19 cellular contexts compared by ENCODE assay signal in the genomic region with DNA sequence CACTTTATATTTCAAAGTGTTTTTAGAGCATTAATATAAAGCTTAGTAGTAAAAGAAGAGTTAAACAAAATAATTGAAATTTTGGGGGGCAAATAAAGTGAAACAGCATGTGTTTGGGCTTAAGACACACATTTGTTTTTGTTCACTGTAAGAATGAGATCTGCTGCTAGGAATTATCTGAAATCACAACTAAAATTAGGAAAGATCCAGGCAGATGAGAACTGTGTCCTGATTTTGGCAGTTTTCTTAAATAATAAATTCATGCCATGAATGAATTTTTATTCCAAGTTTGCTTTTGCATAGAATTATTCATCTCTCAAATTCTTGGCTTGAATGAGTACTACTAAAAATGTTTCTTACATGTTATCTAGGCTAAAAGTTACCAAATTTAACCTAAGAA.
DNase-seq lines count a peak whose midpoint lies in the region; ATAC-seq, FAIRE-seq and TF ChIP-seq lines count a peak whose summit lies in the region.
"Had no signal": no experiment of that assay in that cellular context is flagged by ENCODE, and none has a peak within 500 bp of the region (broad histone marks: within the 10 kb centered on the region; RNA-seq: fewer than 3 reads in every experiment).

No MANE protein-coding gene starts in this region.

- no peak overlapping the region for H3K4me3 ChIP-seq in gastroesophageal sphincter
- H3K4me3 ChIP-seq: A549; BLaER1 treated with 17β-estradiol and CSF1 and Interleukin-3, amounts not matched to agents 10 nM and 100 nM had no signal

- H3K36me3 ChIP-seq in gastroesophageal sphincter, result peaks cover 0 to 86% of the 10 kb centered on the region in 2 donors

- TF ChIP-seq POLR2A in gastroesophageal sphincter (IDR thresholded peaks at IDR 0.05), result no peak

- no peaks in the 10 kb centered on the region for H3K27me3 ChIP-seq in gastroesophageal sphincter
- H3K27me3 ChIP-seq: BLaER1 treated with 17β-estradiol and CSF1 and Interleukin-3, amounts not matched to agents 10 nM and 100 nM had no signal

- DNase-seq in GM19239 (ENCODE audit: insufficient read length, low spot score), result no peak
- DNase-seq in fibroblast of peridontal ligament (ENCODE audit: extremely low read depth), result peak; percentile 25
- DNase-seq in NCI-H524 treated with DMSO at 0.1 percent for 48 hours (lab: John Stamatoyannopoulos, UW), result no peak
- DNase-seq: AML-193; Caco-2; Calu3; CD4-positive, alpha-beta T cell; CD8-positive, alpha-beta T cell; DMS79 treated with DMSO at 0.1 percent for 48 hours; GDM1 had no signal

- no peak overlapping the region for H3K27ac ChIP-seq in gastroesophageal sphincter
- H3K27ac ChIP-seq: 22Rv1; A549; BLaER1 treated with 17β-estradiol and CSF1 and Interleukin-3, amounts not matched to agents 10 nM and 100 nM; C4-2B had no signal

- H3K4me1 ChIP-seq in gastroesophageal sphincter, result peaks cover 0 to 4% (median 0%) of the 10 kb centered on the region in 3 donors
- H3K4me1 ChIP-seq: A549, Caco-2 had no signal

- TF ChIP-seq CTCF in gastroesophageal sphincter (IDR thresholded peaks at IDR 0.05), result no peak

- H3K9me3 ChIP-seq in gastroesophageal sphincter, result no peaks in the 10 kb centered on the region
- H3K9me3 ChIP-seq: A549; BLaER1 treated with 17β-estradiol and CSF1 and Interleukin-3, amounts not matched to agents 10 nM and 100 nM; Caco-2 had no signal

- FAIRE-seq in G401.6 (lab: Jason Lieb, UNC), result peak; percentile 60
- FAIRE-seq in GM19239 (lab: Jason Lieb, UNC), result peak; percentile 66
- FAIRE-seq: A549, D721Med, GM12891 had no signal

- TF ChIP-seq EP300 in gastroesophageal sphincter (IDR thresholded peaks at IDR 0.05), result no peak

- ATAC-seq in gastroesophageal sphincter (no peak), HG03521 (IDR thresholded peaks at IDR 0.05; ENCODE audit: unreplicated experiment) (no peak)
- ATAC-seq: A549; CD8-positive, alpha-beta T cell had no signal
